1 cellular context compared by ENCODE assay signal in the genomic region with DNA sequence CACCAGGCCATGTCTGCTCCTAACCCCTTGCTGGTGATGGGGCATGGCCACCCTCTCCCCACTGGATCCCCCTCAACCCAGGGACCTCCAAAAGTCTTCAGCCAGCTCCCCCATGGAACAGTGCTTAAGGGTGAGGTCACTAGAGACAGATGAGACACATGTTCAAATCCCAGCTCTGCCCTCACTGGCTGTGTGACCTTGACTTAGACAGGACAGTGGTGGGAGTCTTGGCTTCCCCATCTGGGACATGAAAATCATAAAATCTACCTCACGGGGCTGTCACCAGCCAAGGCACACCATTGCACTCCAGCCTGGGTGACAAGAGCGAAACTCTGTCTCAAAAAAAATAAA.
TF ChIP-seq lines count a peak whose summit lies in the region.

No MANE protein-coding gene starts in this region.

TF ChIP-seq in WTC11, 78 proteins besides CTCF, POLR2A, EP300 and RAD21 (continued from another document):
- TF ChIP-seq, protein P1, sequence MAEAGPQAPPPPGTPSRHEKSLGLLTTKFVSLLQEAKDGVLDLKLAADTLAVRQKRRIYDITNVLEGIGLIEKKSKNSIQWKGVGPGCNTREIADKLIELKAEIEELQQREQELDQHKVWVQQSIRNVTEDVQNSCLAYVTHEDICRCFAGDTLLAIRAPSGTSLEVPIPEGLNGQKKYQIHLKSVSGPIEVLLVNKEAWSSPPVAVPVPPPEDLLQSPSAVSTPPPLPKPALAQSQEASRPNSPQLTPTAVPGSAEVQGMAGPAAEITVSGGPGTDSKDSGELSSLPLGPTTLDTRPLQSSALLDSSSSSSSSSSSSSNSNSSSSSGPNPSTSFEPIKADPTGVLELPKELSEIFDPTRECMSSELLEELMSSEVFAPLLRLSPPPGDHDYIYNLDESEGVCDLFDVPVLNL (CRISPR knock-in tag; IDR thresholded peaks at IDR 0.05; ENCODE audit: borderline replicate concordance, low read depth): no peak
- TF ChIP-seq MXD4 (CRISPR knock-in tag; IDR thresholded peaks at IDR 0.05; ENCODE audit: borderline replicate concordance) (no peak), ATF1 (CRISPR knock-in tag; IDR thresholded peaks at IDR 0.05) (no peak), FOXJ3 (CRISPR knock-in tag; IDR thresholded peaks at IDR 0.05; ENCODE audit: borderline replicate concordance) (no peak), ZNF263 (CRISPR knock-in tag; IDR thresholded peaks at IDR 0.05; ENCODE audit: low read depth) (no peak), FOXP1 (CRISPR knock-in tag; IDR thresholded peaks at IDR 0.05; ENCODE audit: borderline replicate concordance) (no peak)
- TF ChIP-seq, protein P2, sequence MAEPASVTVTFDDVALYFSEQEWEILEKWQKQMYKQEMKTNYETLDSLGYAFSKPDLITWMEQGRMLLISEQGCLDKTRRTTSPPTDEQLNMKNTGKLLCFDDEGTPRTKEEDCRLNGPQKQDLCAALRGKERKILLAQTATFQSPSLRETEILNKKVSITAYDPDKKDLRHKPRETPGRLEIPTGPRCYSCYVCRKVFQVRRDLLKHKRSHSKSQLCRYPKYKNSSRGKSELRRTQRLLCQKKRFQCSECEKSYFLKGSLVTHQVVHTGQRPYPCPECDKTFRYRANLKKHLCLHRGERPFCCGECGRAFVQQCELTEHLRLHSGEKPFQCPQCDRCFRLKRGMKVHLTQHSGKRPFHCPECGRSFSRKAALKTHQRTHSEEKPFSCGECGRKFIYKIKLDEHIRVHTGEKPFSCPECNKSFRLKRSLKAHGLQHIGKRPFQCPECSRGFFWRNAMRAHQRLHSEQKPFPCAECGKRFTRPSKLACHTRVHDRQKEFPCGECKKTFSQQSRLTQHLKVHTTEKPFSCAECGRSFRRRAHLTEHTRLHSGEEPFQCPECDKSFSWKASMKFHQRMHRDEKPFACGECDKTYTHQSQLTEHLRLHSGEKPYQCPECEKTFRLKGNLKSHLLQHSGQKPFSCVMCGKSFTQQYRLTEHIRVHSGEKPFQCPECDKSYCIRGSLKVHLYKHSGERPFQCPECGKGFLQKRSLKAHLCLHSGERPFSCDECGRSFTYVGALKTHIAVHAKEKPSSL (CRISPR knock-in tag; conservative IDR thresholded peaks at IDR 0.05): no peak
- TF ChIP-seq, protein P3, sequence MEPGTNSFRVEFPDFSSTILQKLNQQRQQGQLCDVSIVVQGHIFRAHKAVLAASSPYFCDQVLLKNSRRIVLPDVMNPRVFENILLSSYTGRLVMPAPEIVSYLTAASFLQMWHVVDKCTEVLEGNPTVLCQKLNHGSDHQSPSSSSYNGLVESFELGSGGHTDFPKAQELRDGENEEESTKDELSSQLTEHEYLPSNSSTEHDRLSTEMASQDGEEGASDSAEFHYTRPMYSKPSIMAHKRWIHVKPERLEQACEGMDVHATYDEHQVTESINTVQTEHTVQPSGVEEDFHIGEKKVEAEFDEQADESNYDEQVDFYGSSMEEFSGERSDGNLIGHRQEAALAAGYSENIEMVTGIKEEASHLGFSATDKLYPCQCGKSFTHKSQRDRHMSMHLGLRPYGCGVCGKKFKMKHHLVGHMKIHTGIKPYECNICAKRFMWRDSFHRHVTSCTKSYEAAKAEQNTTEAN (CRISPR knock-in tag; IDR thresholded peaks at IDR 0.05): no peak
- TF ChIP-seq, protein P4, sequence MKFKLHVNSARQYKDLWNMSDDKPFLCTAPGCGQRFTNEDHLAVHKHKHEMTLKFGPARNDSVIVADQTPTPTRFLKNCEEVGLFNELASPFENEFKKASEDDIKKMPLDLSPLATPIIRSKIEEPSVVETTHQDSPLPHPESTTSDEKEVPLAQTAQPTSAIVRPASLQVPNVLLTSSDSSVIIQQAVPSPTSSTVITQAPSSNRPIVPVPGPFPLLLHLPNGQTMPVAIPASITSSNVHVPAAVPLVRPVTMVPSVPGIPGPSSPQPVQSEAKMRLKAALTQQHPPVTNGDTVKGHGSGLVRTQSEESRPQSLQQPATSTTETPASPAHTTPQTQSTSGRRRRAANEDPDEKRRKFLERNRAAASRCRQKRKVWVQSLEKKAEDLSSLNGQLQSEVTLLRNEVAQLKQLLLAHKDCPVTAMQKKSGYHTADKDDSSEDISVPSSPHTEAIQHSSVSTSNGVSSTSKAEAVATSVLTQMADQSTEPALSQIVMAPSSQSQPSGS (CRISPR knock-in tag; IDR thresholded peaks at IDR 0.05; ENCODE audit: borderline replicate concordance, low read depth): no peak
- TF ChIP-seq, protein P5, sequence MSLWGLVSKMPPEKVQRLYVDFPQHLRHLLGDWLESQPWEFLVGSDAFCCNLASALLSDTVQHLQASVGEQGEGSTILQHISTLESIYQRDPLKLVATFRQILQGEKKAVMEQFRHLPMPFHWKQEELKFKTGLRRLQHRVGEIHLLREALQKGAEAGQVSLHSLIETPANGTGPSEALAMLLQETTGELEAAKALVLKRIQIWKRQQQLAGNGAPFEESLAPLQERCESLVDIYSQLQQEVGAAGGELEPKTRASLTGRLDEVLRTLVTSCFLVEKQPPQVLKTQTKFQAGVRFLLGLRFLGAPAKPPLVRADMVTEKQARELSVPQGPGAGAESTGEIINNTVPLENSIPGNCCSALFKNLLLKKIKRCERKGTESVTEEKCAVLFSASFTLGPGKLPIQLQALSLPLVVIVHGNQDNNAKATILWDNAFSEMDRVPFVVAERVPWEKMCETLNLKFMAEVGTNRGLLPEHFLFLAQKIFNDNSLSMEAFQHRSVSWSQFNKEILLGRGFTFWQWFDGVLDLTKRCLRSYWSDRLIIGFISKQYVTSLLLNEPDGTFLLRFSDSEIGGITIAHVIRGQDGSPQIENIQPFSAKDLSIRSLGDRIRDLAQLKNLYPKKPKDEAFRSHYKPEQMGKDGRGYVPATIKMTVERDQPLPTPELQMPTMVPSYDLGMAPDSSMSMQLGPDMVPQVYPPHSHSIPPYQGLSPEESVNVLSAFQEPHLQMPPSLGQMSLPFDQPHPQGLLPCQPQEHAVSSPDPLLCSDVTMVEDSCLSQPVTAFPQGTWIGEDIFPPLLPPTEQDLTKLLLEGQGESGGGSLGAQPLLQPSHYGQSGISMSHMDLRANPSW (CRISPR knock-in tag; conservative IDR thresholded peaks at IDR 0.05; ENCODE audit: low read depth): no peak
- TF ChIP-seq, protein P6, sequence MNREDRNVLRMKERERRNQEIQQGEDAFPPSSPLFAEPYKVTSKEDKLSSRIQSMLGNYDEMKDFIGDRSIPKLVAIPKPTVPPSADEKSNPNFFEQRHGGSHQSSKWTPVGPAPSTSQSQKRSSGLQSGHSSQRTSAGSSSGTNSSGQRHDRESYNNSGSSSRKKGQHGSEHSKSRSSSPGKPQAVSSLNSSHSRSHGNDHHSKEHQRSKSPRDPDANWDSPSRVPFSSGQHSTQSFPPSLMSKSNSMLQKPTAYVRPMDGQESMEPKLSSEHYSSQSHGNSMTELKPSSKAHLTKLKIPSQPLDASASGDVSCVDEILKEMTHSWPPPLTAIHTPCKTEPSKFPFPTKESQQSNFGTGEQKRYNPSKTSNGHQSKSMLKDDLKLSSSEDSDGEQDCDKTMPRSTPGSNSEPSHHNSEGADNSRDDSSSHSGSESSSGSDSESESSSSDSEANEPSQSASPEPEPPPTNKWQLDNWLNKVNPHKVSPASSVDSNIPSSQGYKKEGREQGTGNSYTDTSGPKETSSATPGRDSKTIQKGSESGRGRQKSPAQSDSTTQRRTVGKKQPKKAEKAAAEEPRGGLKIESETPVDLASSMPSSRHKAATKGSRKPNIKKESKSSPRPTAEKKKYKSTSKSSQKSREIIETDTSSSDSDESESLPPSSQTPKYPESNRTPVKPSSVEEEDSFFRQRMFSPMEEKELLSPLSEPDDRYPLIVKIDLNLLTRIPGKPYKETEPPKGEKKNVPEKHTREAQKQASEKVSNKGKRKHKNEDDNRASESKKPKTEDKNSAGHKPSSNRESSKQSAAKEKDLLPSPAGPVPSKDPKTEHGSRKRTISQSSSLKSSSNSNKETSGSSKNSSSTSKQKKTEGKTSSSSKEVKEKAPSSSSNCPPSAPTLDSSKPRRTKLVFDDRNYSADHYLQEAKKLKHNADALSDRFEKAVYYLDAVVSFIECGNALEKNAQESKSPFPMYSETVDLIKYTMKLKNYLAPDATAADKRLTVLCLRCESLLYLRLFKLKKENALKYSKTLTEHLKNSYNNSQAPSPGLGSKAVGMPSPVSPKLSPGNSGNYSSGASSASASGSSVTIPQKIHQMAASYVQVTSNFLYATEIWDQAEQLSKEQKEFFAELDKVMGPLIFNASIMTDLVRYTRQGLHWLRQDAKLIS (CRISPR knock-in tag; IDR thresholded peaks at IDR 0.05; ENCODE audit: borderline replicate concordance): no peak
- TF ChIP-seq, protein P7, sequence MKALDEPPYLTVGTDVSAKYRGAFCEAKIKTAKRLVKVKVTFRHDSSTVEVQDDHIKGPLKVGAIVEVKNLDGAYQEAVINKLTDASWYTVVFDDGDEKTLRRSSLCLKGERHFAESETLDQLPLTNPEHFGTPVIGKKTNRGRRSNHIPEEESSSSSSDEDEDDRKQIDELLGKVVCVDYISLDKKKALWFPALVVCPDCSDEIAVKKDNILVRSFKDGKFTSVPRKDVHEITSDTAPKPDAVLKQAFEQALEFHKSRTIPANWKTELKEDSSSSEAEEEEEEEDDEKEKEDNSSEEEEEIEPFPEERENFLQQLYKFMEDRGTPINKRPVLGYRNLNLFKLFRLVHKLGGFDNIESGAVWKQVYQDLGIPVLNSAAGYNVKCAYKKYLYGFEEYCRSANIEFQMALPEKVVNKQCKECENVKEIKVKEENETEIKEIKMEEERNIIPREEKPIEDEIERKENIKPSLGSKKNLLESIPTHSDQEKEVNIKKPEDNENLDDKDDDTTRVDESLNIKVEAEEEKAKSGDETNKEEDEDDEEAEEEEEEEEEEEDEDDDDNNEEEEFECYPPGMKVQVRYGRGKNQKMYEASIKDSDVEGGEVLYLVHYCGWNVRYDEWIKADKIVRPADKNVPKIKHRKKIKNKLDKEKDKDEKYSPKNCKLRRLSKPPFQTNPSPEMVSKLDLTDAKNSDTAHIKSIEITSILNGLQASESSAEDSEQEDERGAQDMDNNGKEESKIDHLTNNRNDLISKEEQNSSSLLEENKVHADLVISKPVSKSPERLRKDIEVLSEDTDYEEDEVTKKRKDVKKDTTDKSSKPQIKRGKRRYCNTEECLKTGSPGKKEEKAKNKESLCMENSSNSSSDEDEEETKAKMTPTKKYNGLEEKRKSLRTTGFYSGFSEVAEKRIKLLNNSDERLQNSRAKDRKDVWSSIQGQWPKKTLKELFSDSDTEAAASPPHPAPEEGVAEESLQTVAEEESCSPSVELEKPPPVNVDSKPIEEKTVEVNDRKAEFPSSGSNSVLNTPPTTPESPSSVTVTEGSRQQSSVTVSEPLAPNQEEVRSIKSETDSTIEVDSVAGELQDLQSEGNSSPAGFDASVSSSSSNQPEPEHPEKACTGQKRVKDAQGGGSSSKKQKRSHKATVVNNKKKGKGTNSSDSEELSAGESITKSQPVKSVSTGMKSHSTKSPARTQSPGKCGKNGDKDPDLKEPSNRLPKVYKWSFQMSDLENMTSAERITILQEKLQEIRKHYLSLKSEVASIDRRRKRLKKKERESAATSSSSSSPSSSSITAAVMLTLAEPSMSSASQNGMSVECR (CRISPR knock-in tag; IDR thresholded peaks at IDR 0.05; ENCODE audit: borderline replicate concordance): no peak
- TF ChIP-seq, protein P8, sequence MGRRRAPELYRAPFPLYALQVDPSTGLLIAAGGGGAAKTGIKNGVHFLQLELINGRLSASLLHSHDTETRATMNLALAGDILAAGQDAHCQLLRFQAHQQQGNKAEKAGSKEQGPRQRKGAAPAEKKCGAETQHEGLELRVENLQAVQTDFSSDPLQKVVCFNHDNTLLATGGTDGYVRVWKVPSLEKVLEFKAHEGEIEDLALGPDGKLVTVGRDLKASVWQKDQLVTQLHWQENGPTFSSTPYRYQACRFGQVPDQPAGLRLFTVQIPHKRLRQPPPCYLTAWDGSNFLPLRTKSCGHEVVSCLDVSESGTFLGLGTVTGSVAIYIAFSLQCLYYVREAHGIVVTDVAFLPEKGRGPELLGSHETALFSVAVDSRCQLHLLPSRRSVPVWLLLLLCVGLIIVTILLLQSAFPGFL (CRISPR knock-in tag; IDR thresholded peaks at IDR 0.05; ENCODE audit: borderline replicate concordance): no peak
